Comparison of ENCODE assay signal across 22 cellular contexts in the genomic region with DNA sequence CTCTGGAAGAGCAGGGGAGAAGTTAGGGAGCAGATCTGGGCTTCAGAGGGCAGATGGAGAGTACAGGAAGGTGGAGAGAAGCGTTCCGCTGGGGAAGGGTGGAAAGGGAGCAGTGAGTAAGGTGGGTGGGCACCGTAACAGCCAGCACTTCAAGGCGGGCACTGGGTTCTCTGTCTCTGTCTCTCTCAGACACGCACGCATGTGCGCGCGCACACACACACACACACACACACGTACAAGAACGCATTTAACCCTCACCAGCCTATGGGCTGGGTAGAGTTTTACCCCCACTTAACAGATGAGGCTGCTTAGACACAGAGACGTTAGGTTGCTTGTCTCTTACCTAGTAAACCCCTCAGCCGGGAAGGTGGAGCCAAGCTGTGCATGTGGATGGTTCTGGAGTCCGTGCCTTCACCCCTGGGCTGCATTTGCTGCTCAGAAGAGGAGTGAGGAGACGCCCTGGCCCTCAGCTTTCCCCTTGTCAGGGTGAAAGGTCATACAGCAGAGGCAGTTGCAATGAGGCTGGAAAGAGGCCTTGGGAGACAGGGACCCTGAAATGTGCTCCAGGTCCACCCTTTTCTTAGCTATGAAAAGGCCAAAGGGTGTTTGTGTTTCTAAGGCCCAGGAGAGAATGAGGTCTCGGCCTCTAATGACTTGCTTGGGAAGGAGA. TPM values are rescaled to one million over a fixed set of nuclear protein-coding genes. Genes with fewer than 3 reads are reported as not detected.
A peak's percentile ranks its signal among the peaks of the same experiment; 100 is the strongest.
DNase-seq lines count a peak whose midpoint lies in the region; ATAC-seq and TF ChIP-seq lines count a peak whose summit lies in the region.
"Had no signal": no experiment of that assay in that cellular context is flagged by ENCODE, and none has a peak within 500 bp of the region (broad histone marks: within the 10 kb centered on the region; RNA-seq: fewer than 3 reads in every experiment).

No MANE protein-coding gene starts in this region.

- TF ChIP-seq POLR2A in spleen (IDR thresholded peaks at IDR 0.05) (no peak), vagina (IDR thresholded peaks at IDR 0.05) (no peak)

- ATAC-seq in Right ventricle myocardium superior (ENCODE audit: poor library complexity), result no peak
- ATAC-seq: GM12878 had no signal

- intact Hi-C loops in left ventricle myocardium inferior (cut with micrococcal nuclease), result no loop called here
- intact Hi-C loops in Right ventricle myocardium superior (cut with DNase I), result no loop called here
- intact Hi-C loops in spleen (cut with DNase I; ENCODE audit: low total_unique reads), result no loop called here
- intact Hi-C loops in activated naive CD4-positive, alpha-beta T cell treated with anti-CD3 and anti-CD28 coated beads for 36 hours (cut with micrococcal nuclease), result loop anchor here (5.0 kb wide), 1 partner anchor 54 kb away; no protein-coding TSS in a partner anchor
- intact Hi-C loops in vagina (cut with DNase I), result no loop called here

- CTCF ChIA-PET in activated naive CD4-positive, alpha-beta T cell treated with anti-CD3 and anti-CD28 coated beads for 36 hours (lab: Charles Lee), result no interaction called here

- H3K4me3 Mint-ChIP-seq in activated naive CD4-positive, alpha-beta T cell treated with anti-CD3 and anti-CD28 coated beads for 36 hours, result no peak overlapping the region
- H3K4me3 Mint-ChIP-seq in endodermal cell, result no peak overlapping the region
- H3K4me3 Mint-ChIP-seq: CD4-positive, CD25-positive, alpha-beta regulatory T cell; CD8-positive, alpha-beta memory T cell; H9 had no signal

- DNase-seq in left ventricle myocardium inferior (peak; percentile 1), Right ventricle myocardium superior (no peak), mesenteric fat pad (ENCODE audit: low spot score) (peak; percentile 73), spleen (peak; percentile 43), endodermal cell (no peak), vagina (ENCODE audit: extremely low spot score in 2 of 2) (no peak)
- no peak for DNase-seq in activated naive CD4-positive, alpha-beta T cell treated with anti-CD3 and anti-CD28 coated beads for 36 hours
- DNase-seq: BE2C; C1 segment of cervical spinal cord; CD4-positive, CD25-positive, alpha-beta regulatory T cell; CD8-positive, alpha-beta memory T cell; COR-L47; DMS 273 treated with DMSO at 0.1 percent for 48 hours; DMS53; DND-41; EL; GOT3; H9 had no signal

- no peak overlapping the region for H3K27ac Mint-ChIP-seq in activated naive CD4-positive, alpha-beta T cell treated with anti-CD3 and anti-CD28 coated beads for 36 hours
- H3K27ac Mint-ChIP-seq in endodermal cell, result no peak overlapping the region
- H3K27ac Mint-ChIP-seq: CD4-positive, CD25-positive, alpha-beta regulatory T cell had no signal

- no peak overlapping the region for H3K4me3 ChIP-seq in left ventricle myocardium inferior
- H3K4me3 ChIP-seq in spleen, result no peak overlapping the region
- H3K4me3 ChIP-seq in endodermal cell (ENCODE audit: low read length), result no peak overlapping the region
- H3K4me3 ChIP-seq in vagina, result no peak overlapping the region
- H3K4me3 ChIP-seq: GM12878 had no signal

- TF ChIP-seq CTCF in left ventricle myocardium inferior (IDR thresholded peaks at IDR 0.05; ENCODE audit: borderline replicate concordance) (no peak), spleen (IDR thresholded peaks at IDR 0.05 in 8 of 11, conservative IDR thresholded peaks at IDR 0.05 in 3 of 11) (no peak), endodermal cell (conservative IDR thresholded peaks at IDR 0.05) (no peak), vagina (IDR thresholded peaks at IDR 0.05) (no peak)

- no peaks in the 10 kb centered on the region for H3K9me3 ChIP-seq in left ventricle myocardium inferior (replicated peaks)
- H3K9me3 ChIP-seq in spleen, result no peaks in the 10 kb centered on the region
- no peaks in the 10 kb centered on the region for H3K9me3 ChIP-seq in endodermal cell (ENCODE audit: control insufficient read depth, low read length)
- H3K9me3 ChIP-seq in vagina, result no peaks in the 10 kb centered on the region
- H3K9me3 ChIP-seq: BE2C had no signal

- no peak overlapping the region for H3K9ac ChIP-seq in endodermal cell (ENCODE audit: extremely low read depth, low read length, poor library complexity, severe bottlenecking)

- 87 to 95% (median 88%) methylated on average over 15 to 16 of the region's 16 CpGs for WGBS in spleen, 5 donors
- WGBS in endodermal cell (ENCODE audit: insufficient coverage in 1 of 2, insufficient read length in 1 of 2), 2 experiments, result 93 to 100% methylated on average over 2 to 15 of the region's 16 CpGs

- no peaks in the 10 kb centered on the region for H3K27me3 Mint-ChIP-seq in activated naive CD4-positive, alpha-beta T cell treated with anti-CD3 and anti-CD28 coated beads for 36 hours (ENCODE audit: low read depth)
- H3K27me3 Mint-ChIP-seq in endodermal cell (ENCODE audit: insufficient read depth), result no peaks in the 10 kb centered on the region

- no peaks in the 10 kb centered on the region for H3K9me3 Mint-ChIP-seq in activated naive CD4-positive, alpha-beta T cell treated with anti-CD3 and anti-CD28 coated beads for 36 hours
- no peaks in the 10 kb centered on the region for H3K9me3 Mint-ChIP-seq in endodermal cell
- H3K9me3 Mint-ChIP-seq: CD4-positive, CD25-positive, alpha-beta regulatory T cell; CD8-positive, alpha-beta memory T cell had no signal

- H3K4me1 ChIP-seq in left ventricle myocardium inferior (peaks cover 23% of the 10 kb centered on the region), spleen (no peaks in the 10 kb centered on the region), endodermal cell (ENCODE audit: control insufficient read depth, insufficient read depth, low read length) (no peaks in the 10 kb centered on the region), vagina (no peaks in the 10 kb centered on the region)
- H3K4me1 ChIP-seq: BE2C had no signal

- H3K27ac ChIP-seq in left ventricle myocardium inferior (replicated peaks) (no peak overlapping the region), cingulate gyrus (ENCODE audit: low read depth, low read length) (peak overlapping the region; percentile 19), spleen (no peak overlapping the region), endodermal cell (ENCODE audit: low read depth, low read length) (no peak overlapping the region), vagina (no peak overlapping the region)
- H3K27ac ChIP-seq: HL-60 had no signal

- no peaks in the 10 kb centered on the region for H3K4me1 Mint-ChIP-seq in activated naive CD4-positive, alpha-beta T cell treated with anti-CD3 and anti-CD28 coated beads for 36 hours (ENCODE audit: low read depth)
- peaks cover 3% of the 10 kb centered on the region for H3K4me1 Mint-ChIP-seq in endodermal cell
- H3K4me1 Mint-ChIP-seq: CD4-positive, CD25-positive, alpha-beta regulatory T cell; CD8-positive, alpha-beta memory T cell had no signal

- H3K36me3 ChIP-seq in left ventricle myocardium inferior (no peaks in the 10 kb centered on the region), spleen (no peaks in the 10 kb centered on the region), endodermal cell (ENCODE audit: control insufficient read depth, insufficient read depth, low read length) (no peaks in the 10 kb centered on the region), vagina (no peaks in the 10 kb centered on the region)
- H3K36me3 ChIP-seq: BE2C had no signal

- H3K36me3 Mint-ChIP-seq in activated naive CD4-positive, alpha-beta T cell treated with anti-CD3 and anti-CD28 coated beads for 36 hours (ENCODE audit: low read depth), result no peaks in the 10 kb centered on the region
- no peaks in the 10 kb centered on the region for H3K36me3 Mint-ChIP-seq in endodermal cell (ENCODE audit: low read depth)
- H3K36me3 Mint-ChIP-seq: CD4-positive, CD25-positive, alpha-beta regulatory T cell; CD8-positive, alpha-beta memory T cell had no signal

- H3K27me3 ChIP-seq in left ventricle myocardium inferior (ENCODE audit: low read depth) (peaks cover under 1% of the 10 kb centered on the region), spleen (replicated peaks in 1 of 7) (no peaks in the 10 kb centered on the region), endodermal cell (ENCODE audit: control insufficient read depth, insufficient read depth, low read length, poor library complexity, severe bottlenecking) (no peaks in the 10 kb centered on the region), vagina (no peaks in the 10 kb centered on the region)
- H3K27me3 ChIP-seq: BE2C had no signal

RNA-seq across cellular contexts. Expression of a gene that starts 16.0 kb away (rescaled TPM):
- total RNA-seq in left ventricle myocardium inferior, result 2.5 TPM
- total RNA-seq in Right ventricle myocardium superior, result 4.8 TPM
- 2.5 TPM for total RNA-seq in mesenteric fat pad
- total RNA-seq in spleen, result 1 to 10 TPM in 4 of 7 donors, under 1 TPM in 3; 0.43 to 5.6 (median 1.0) TPM
- under 1 TPM; 0.04 to 0.13 (median 0.06) TPM for polyA plus RNA-seq in spleen
- not detected for total RNA-seq in activated naive CD4-positive, alpha-beta T cell treated with anti-CD3 and anti-CD28 coated beads for 36 hours
- total RNA-seq in endodermal cell, result 1 to 10 TPM; 1.2 to 2.1 TPM
- polyA plus RNA-seq in endodermal cell (2013, experiment 1 of 2), result 12.7 TPM
- polyA plus RNA-seq in endodermal cell (2013, experiment 2 of 2), result 10.1 TPM
- 12.0 TPM for total RNA-seq in vagina
- total RNA-seq: CD4-positive, CD25-positive, alpha-beta regulatory T cell; CD8-positive, alpha-beta memory T cell; G401; GM12878 had no signal
- polyA plus RNA-seq: CD4-positive, CD25-positive, alpha-beta regulatory T cell; CD8-positive, alpha-beta memory T cell; GM12878 had no signal

Comparison
In these comparisons a context has a peak if more than half of its experiments do, and no peak if none do; other contexts are left out.
1. DNase-seq: peak in left ventricle myocardium inferior (single experiment), mesenteric fat pad (single experiment) and spleen (single experiment); none in Right ventricle myocardium superior (single experiment), activated naive CD4-positive, alpha-beta T cell treated with anti-CD3 and anti-CD28 coated beads for 36 hours (single experiment), endodermal cell (single experiment) and vagina (0 of 2).